ENCODE assay signal across 9 cellular contexts in genomic region chr1:89260575-89261275, GRCh38. TPM values are rescaled to one million over a fixed set of nuclear protein-coding genes. Genes with fewer than 3 reads are reported as not detected.
A peak's percentile ranks its signal among the peaks of the same experiment; 100 is the strongest.
DNase-seq lines count a peak whose midpoint lies in the region; ATAC-seq and TF ChIP-seq lines count a peak whose summit lies in the region.
"Had no signal": no experiment of that assay in that cellular context is flagged by ENCODE, and none has a peak within 500 bp of the region (broad histone marks: within the 10 kb centered on the region; RNA-seq: fewer than 3 reads in every experiment).

No MANE protein-coding gene starts in this region.

- intact Hi-C loops in left ventricle myocardium inferior (cut with micrococcal nuclease) = no loop called here
- intact Hi-C loops in spleen (cut with DNase I; ENCODE audit: low total_unique reads) = no loop called here

- H3K4me1 Mint-ChIP-seq in T-helper 1 cell treated with Interleukin-12 subunit alpha and Interleukin-12 subunit beta and Interleukin-4 antibody, amounts not matched to agents 30 μg/mL and 1 μg/mL, for 36 hours (ENCODE audit: low read depth) = peaks cover 67% of the 10 kb centered on the region
- peaks cover 66 to 73% (median 70%) of the 10 kb centered on the region in 3 donors for H3K4me1 Mint-ChIP-seq in T-cell

- peak overlapping the region; percentile 82 for H3K4me3 Mint-ChIP-seq in T-helper 1 cell treated with Interleukin-12 subunit alpha and Interleukin-12 subunit beta and Interleukin-4 antibody, amounts not matched to agents 30 μg/mL and 1 μg/mL, for 36 hours
- peak overlapping the region; percentile 5 to 71 (median 70) for H3K4me3 Mint-ChIP-seq in T-cell

- H3K4me1 ChIP-seq in left ventricle myocardium inferior = peaks cover 39% of the 10 kb centered on the region
- H3K4me1 ChIP-seq in spleen = peaks cover 12 to 83% (median 44%) of the 10 kb centered on the region in 6 donors

- peaks cover 8% of the 10 kb centered on the region for H3K9me3 Mint-ChIP-seq in T-helper 1 cell treated with Interleukin-12 subunit alpha and Interleukin-12 subunit beta and Interleukin-4 antibody, amounts not matched to agents 30 μg/mL and 1 μg/mL, for 36 hours
- H3K9me3 Mint-ChIP-seq in T-cell = peaks cover 0 to 9% (median 0%) of the 10 kb centered on the region in 3 donors

- H3K9me3 ChIP-seq in left ventricle myocardium inferior (replicated peaks) (no peaks in the 10 kb centered on the region), spleen (peaks cover 0 to 5% (median 0%) of the 10 kb centered on the region in 8 donors)

- ATAC-seq in T-cell (replicated peaks in 1 of 4) = no peak
- ATAC-seq in HG02840 (IDR thresholded peaks at IDR 0.05; ENCODE audit: low FRiP score, unreplicated experiment) = no peak

- peaks cover 79% of the 10 kb centered on the region for H3K36me3 Mint-ChIP-seq in T-helper 1 cell treated with Interleukin-12 subunit alpha and Interleukin-12 subunit beta and Interleukin-4 antibody, amounts not matched to agents 30 μg/mL and 1 μg/mL, for 36 hours (ENCODE audit: low read depth)
- peaks cover 56% of the 10 kb centered on the region for H3K36me3 Mint-ChIP-seq in T-cell

- 54 to 69% (median 59%) methylated on average over 5 of the region's 5 CpGs for WGBS in spleen, 5 donors

- H3K27me3 ChIP-seq in left ventricle myocardium inferior (ENCODE audit: low read depth) (no peaks in the 10 kb centered on the region), spleen (replicated peaks in 1 of 7) (no peaks in the 10 kb centered on the region)

- DNase-seq in T-helper 1 cell (no peak), T-cell (no peak), left ventricle myocardium inferior (no peak), spleen (no peak), LoVo (ENCODE audit: low spot score) (no peak)
- no peak for DNase-seq in activated effector memory CD4-positive, alpha-beta T cell treated with Interleukin-2 at 50 U/mL for 16 hours
- DNase-seq: NCI-H2227 treated with DMSO at 0.1 percent for 48 hours had no signal

- POLR2A ChIA-PET in T-cell (lab: Charles Lee) = interaction anchor here in 1 of 2 donors (1.0 kb wide), 1 partner anchor 12 kb away, joined by 3 read pairs; the partner anchor contains the start of gene GBP5

- no peaks in the 10 kb centered on the region for H3K36me3 ChIP-seq in left ventricle myocardium inferior
- peaks cover 0 to 67% (median 20%) of the 10 kb centered on the region in 6 donors for H3K36me3 ChIP-seq in spleen

- H3K27ac ChIP-seq in left ventricle myocardium inferior (replicated peaks) = peak overlapping the region; percentile 66
- peak overlapping the region in 7 of 8 donors; percentile 34 to 72 (median 62) for H3K27ac ChIP-seq in spleen

- no peaks in the 10 kb centered on the region for H3K27me3 Mint-ChIP-seq in T-helper 1 cell treated with Interleukin-12 subunit alpha and Interleukin-12 subunit beta and Interleukin-4 antibody, amounts not matched to agents 30 μg/mL and 1 μg/mL, for 36 hours (ENCODE audit: low read depth)
- H3K27me3 Mint-ChIP-seq in T-cell = no peaks in the 10 kb centered on the region

- no peak for TF ChIP-seq POLR2A in spleen (IDR thresholded peaks at IDR 0.05)

- CTCF ChIA-PET in T-cell (lab: Charles Lee) = interaction anchor here in 1 of 2 donors (0.5 kb wide), 1 partner anchor 544 kb away, joined by 3 read pairs; no protein-coding TSS in a partner anchor

- H3K27ac Mint-ChIP-seq in T-helper 1 cell treated with Interleukin-12 subunit alpha and Interleukin-12 subunit beta and Interleukin-4 antibody, amounts not matched to agents 30 μg/mL and 1 μg/mL, for 36 hours = peak overlapping the region; percentile 89
- H3K27ac Mint-ChIP-seq in T-cell = peak overlapping the region; percentile 90 to 91

- TF ChIP-seq CTCF in left ventricle myocardium inferior (IDR thresholded peaks at IDR 0.05; ENCODE audit: borderline replicate concordance) = no peak
- TF ChIP-seq CTCF in spleen (IDR thresholded peaks at IDR 0.05 in 8 of 11, conservative IDR thresholded peaks at IDR 0.05 in 3 of 11) = no peak

- H3K4me3 ChIP-seq in left ventricle myocardium inferior (peak overlapping the region; percentile 1), spleen (no peak overlapping the region)

RNA-seq across cellular contexts. Expression of gene GBP5, which starts 11.9 kb away (rescaled TPM):
- total RNA-seq in T-cell (100 to 1,000 TPM in 4 of 5 donors, 10 to 100 TPM in 1; 46.8 to 165 (median 116) TPM), left ventricle myocardium inferior (0.44 TPM), spleen (10 to 100 TPM; 48.5 to 94.5 (median 53.2) TPM)
- 10 to 100 TPM; 11.3 to 16.8 (median 16.0) TPM for polyA plus RNA-seq in spleen

Comparison
In these comparisons a context has a peak if more than half of its experiments do, and no peak if none do; other contexts are left out.
1. RNA of gene GBP5, which starts 11.9 kb away (total RNA-seq): 46.8 to 165 TPM in T-cell and 48.5 to 94.5 TPM in spleen; 0.44 TPM in left ventricle myocardium inferior (single experiment); every median in the first group is over 10 times any median in the second.